9 cellular contexts compared by ENCODE assay signal in genomic region chr4:83340692-83341343, GRCh38. TPM values are rescaled to one million over a fixed set of nuclear protein-coding genes. Genes with fewer than 3 reads are reported as not detected.
A peak's percentile ranks its signal among the peaks of the same experiment; 100 is the strongest.
DNase-seq lines count a peak whose midpoint lies in the region; ATAC-seq lines count a peak whose summit lies in the region.
"Had no signal": no experiment of that assay in that cellular context is flagged by ENCODE, and none has a peak within 500 bp of the region (broad histone marks: within the 10 kb centered on the region; RNA-seq: fewer than 3 reads in every experiment).

No MANE protein-coding gene starts in this region.

- peaks cover 4 to 9% of the 10 kb centered on the region in 2 donors for H3K36me3 Mint-ChIP-seq in activated T-cell treated with anti-CD3 and anti-CD28 coated beads, Interleukin-2, amount 50 U/mL, for 72 hours (ENCODE audit: insufficient read depth in 2 of 2)

- DNase-seq in activated CD8-positive, alpha-beta memory T cell treated with anti-CD3 and anti-CD28 coated beads for 48 hours (ENCODE audit: low read depth in 2 of 3, low spot score in 2 of 3) = peak in 2 of 3 experiments; percentile 18 to 26
- DNase-seq in activated CD8-positive, alpha-beta memory T cell treated with anti-CD3 and anti-CD28 coated beads for 24 hours = no peak
- peak; percentile 53 to 60 for DNase-seq in activated T-cell treated with anti-CD3 and anti-CD28 coated beads, Interleukin-2, amount 50 U/mL, for 72 hours
- DNase-seq in stimulated activated naive CD4-positive, alpha-beta T cell treated with Interleukin-2 at 50 U/mL for 16 hours (lab: John Stamatoyannopoulos, UW) = peak; percentile 26
- DNase-seq in midbrain (lab: John Stamatoyannopoulos, UW) (no peak), RKO (ENCODE audit: low spot score) (no peak)
- DNase-seq: NCI-H226 had no signal

- peaks cover 3 to 5% of the 10 kb centered on the region in 2 donors for H3K9me3 Mint-ChIP-seq in activated T-cell treated with anti-CD3 and anti-CD28 coated beads, Interleukin-2, amount 50 U/mL, for 72 hours

- ATAC-seq in HG03457 (IDR thresholded peaks at IDR 0.05; ENCODE audit: unreplicated experiment) (peak; percentile 67), GM19035 (IDR thresholded peaks at IDR 0.05; ENCODE audit: unreplicated experiment) (no peak)
- peak; percentile 95 to 96 for ATAC-seq in activated T-cell treated with anti-CD3 and anti-CD28 coated beads, Interleukin-2, amount 50 U/mL, for 72 hours (replicated peaks in 1 of 2)

- H3K4me3 Mint-ChIP-seq in activated T-cell treated with anti-CD3 and anti-CD28 coated beads, Interleukin-2, amount 50 U/mL, for 72 hours = peak overlapping the region; percentile 41 to 54

- H3K27me3 Mint-ChIP-seq in activated T-cell treated with anti-CD3 and anti-CD28 coated beads, Interleukin-2, amount 50 U/mL, for 72 hours (ENCODE audit: low read depth) = peaks cover 14% of the 10 kb centered on the region

- peaks cover 31% of the 10 kb centered on the region for H3K4me1 Mint-ChIP-seq in activated T-cell treated with anti-CD3 and anti-CD28 coated beads, Interleukin-2, amount 50 U/mL, for 72 hours (ENCODE audit: low read depth)

- H3K27ac Mint-ChIP-seq in activated T-cell treated with anti-CD3 and anti-CD28 coated beads, Interleukin-2, amount 50 U/mL, for 72 hours = peak overlapping the region; percentile 80

RNA-seq across cellular contexts. Expression of gene HPSE, which starts 6.2 kb away (rescaled TPM):
- total RNA-seq in activated T-cell treated with anti-CD3 and anti-CD28 coated beads, Interleukin-2, amount 50 U/mL, for 72 hours = 10 to 100 TPM; 12.8 to 15.3 TPM

RNA-seq across cellular contexts. Expression of gene COQ2, which starts 56.2 kb away (rescaled TPM):
- total RNA-seq in activated T-cell treated with anti-CD3 and anti-CD28 coated beads, Interleukin-2, amount 50 U/mL, for 72 hours = 10 to 100 TPM; 15.9 to 19.4 TPM

Comparison
In these comparisons a context has a peak if more than half of its experiments do, and no peak if none do; other contexts are left out.
1. DNase-seq: peak in activated CD8-positive, alpha-beta memory T cell treated with anti-CD3 and anti-CD28 coated beads for 48 hours (2 of 3), activated T-cell treated with anti-CD3 and anti-CD28 coated beads, Interleukin-2, amount 50 U/mL, for 72 hours (2 of 2) and stimulated activated naive CD4-positive, alpha-beta T cell treated with Interleukin-2 at 50 U/mL for 16 hours (single experiment); none in activated CD8-positive, alpha-beta memory T cell treated with anti-CD3 and anti-CD28 coated beads for 24 hours (single experiment), midbrain (single experiment) and RKO (single experiment).